9 cellular contexts compared by ENCODE assay signal in the genomic region with DNA sequence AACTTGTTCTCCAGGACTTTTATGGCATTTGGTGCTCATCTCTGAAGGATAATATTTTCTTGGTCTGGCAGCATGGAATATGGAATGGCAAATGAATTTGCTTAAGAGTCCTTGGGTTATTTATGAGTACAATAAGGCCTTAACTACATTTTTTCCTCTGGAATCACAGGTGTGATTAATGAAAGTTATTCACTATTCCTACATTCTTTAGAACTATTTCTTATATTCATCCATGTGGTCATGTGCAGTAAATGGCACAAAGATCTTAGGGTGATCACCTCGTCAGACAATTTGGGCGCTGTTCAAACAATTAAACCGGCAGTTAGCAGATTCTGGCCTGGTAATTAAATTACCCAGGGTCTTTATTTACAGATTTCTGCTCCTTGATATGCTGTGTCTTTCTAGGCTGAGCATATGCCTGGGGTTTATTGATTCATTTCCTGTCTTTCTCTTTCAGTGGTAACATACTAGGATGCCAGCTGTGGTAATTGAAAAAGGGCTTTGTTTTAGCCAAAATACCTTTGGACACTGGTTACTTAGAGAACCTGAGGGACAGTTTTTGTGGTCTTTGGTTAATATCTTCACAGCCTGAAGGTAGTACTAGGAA. TPM values are rescaled to one million over a fixed set of nuclear protein-coding genes. Genes with fewer than 3 reads are reported as not detected.
DNase-seq lines count a peak whose midpoint lies in the region; TF ChIP-seq lines count a peak whose summit lies in the region.
"Had no signal": no experiment of that assay in that cellular context is flagged by ENCODE, and none has a peak within 500 bp of the region (broad histone marks: within the 10 kb centered on the region; RNA-seq: fewer than 3 reads in every experiment).

No MANE protein-coding gene starts in this region.

- TF ChIP-seq EP300 in ovary (IDR thresholded peaks at IDR 0.05): no peak

- no peak overlapping the region for H3K4me3 ChIP-seq in ovary

- peak; percentile 52 for DNase-seq in H4 (ENCODE audit: low spot score)
- DNase-seq in NCI-H82 (lab: John Stamatoyannopoulos, UW): peak; percentile 75
- DNase-seq in dermis blood vessel endothelial cell: peak; percentile 74
- DNase-seq in renal cortical epithelial cell (ENCODE audit: low read depth): peak; percentile 62
- DNase-seq in NCI-H2227 (lab: John Stamatoyannopoulos, UW; ENCODE audit: unreplicated experiment): no peak
- DNase-seq in activated naive CD4-positive, alpha-beta T cell (lab: John Stamatoyannopoulos, UW): no peak
- no peak for DNase-seq in ovary
- no peak for DNase-seq in NCI-H446 (lab: John Stamatoyannopoulos, UW)
- DNase-seq: NCI-H1048 had no signal

- no peak for TF ChIP-seq CTCF in ovary (IDR thresholded peaks at IDR 0.05)

- no peaks in the 10 kb centered on the region for H3K27me3 ChIP-seq in ovary

- intact Hi-C loops in ovary (cut with DNase I): no loop called here

- WGBS in ovary, 3 donors: 45 to 52% (median 51%) methylated on average over 3 of the region's 3 CpGs

- TF ChIP-seq POLR2A in ovary (IDR thresholded peaks at IDR 0.05): no peak

- H3K9me3 ChIP-seq in ovary: no peaks in the 10 kb centered on the region

- H3K4me1 ChIP-seq in ovary (ENCODE audit: insufficient read depth): peaks cover 1% of the 10 kb centered on the region

- no peaks in the 10 kb centered on the region for H3K36me3 ChIP-seq in ovary

- no peak overlapping the region for H3K27ac ChIP-seq in ovary

RNA-seq across cellular contexts. Expression of a gene that starts 31.6 kb away (rescaled TPM):
- 7.7 and 8.9 TPM in 2 replicates for total RNA-seq in H4 (2014; rRNA removed; shearing (Covaris generic))
- total RNA-seq in dermis blood vessel endothelial cell (12.8 and 13.2 TPM in 2 replicates), renal cortical epithelial cell (8.9 and 28.2 TPM in 2 replicates), ovary (10 to 100 TPM; 16.0 to 50.5 (median 27.4) TPM)
- 10 to 100 TPM; 13.7 to 26.8 TPM for polyA plus RNA-seq in ovary

Comparison
In these comparisons a context has a peak if more than half of its experiments do, and no peak if none do; other contexts are left out.
1. DNase-seq: peak in H4 (single experiment), NCI-H82 (single experiment), dermis blood vessel endothelial cell (single experiment) and renal cortical epithelial cell (single experiment); none in NCI-H2227 (single experiment), activated naive CD4-positive, alpha-beta T cell (0 of 4), ovary (0 of 5) and NCI-H446 (0 of 2).